8 cellular contexts compared by ENCODE assay signal in genomic region chr3:154018100-154018696, GRCh38.
DNase-seq lines count a peak whose midpoint lies in the region; ATAC-seq, FAIRE-seq and TF ChIP-seq lines count a peak whose summit lies in the region.

No MANE protein-coding gene starts in this region.

- 40% methylated on average over 3 of the region's 3 CpGs; no CpG with 5 or more reads in 1 of the 2 experiments for WGBS in H1 (ENCODE audit: extremely low coverage in 1 of 2, insufficient coverage in 1 of 2, insufficient read length in 1 of 2, insufficient replicate concordance in 2 of 2, low coverage in 1 of 2, low lambda C conversion rate in 2 of 2, missing lambda C conversion rate in 1 of 2), 2 experiments

- H2BK5ac ChIP-seq in H1 (ENCODE audit: low read depth, low read length) = no peak overlapping the region

- H4K8ac ChIP-seq in H1 (ENCODE audit: extremely low read depth, insufficient read depth, low read length) = no peak overlapping the region

- no peak overlapping the region for H2BK12ac ChIP-seq in H1 (ENCODE audit: low read depth, low read length)

- H3K9me3 ChIP-seq in DND-41 (ENCODE audit: insufficient read depth, low read length, severe bottlenecking) = no peaks in the 10 kb centered on the region
- no peaks in the 10 kb centered on the region for H3K9me3 ChIP-seq in H1 (ENCODE audit: insufficient read depth in 2 of 2, low read depth in 1 of 2, low read length in 1 of 2)
- no peaks in the 10 kb centered on the region for H3K9me3 ChIP-seq in vagina

- peak; percentile 99 for FAIRE-seq in H1 (lab: Jason Lieb, UNC)

- no peaks in the 10 kb centered on the region for H4K20me1 ChIP-seq in DND-41 (ENCODE audit: insufficient read depth, low read length)
- H4K20me1 ChIP-seq in H1 (replicated peaks in 1 of 2; ENCODE audit: control insufficient read depth in 1 of 2, insufficient read depth in 2 of 2, low read length in 2 of 2) = no peaks in the 10 kb centered on the region

- H4K5ac ChIP-seq in H1 (ENCODE audit: insufficient read length, low read depth, low read length) = no peak overlapping the region

- H4K91ac ChIP-seq in H1 (replicated peaks; ENCODE audit: insufficient read length, low read length) = no peak overlapping the region

- no peaks in the 10 kb centered on the region for H3K79me2 ChIP-seq in DND-41 (ENCODE audit: insufficient read depth, low read length)
- no peaks in the 10 kb centered on the region for H3K79me2 ChIP-seq in H1 (ENCODE audit: control insufficient read depth in 1 of 2, insufficient read depth in 2 of 2, low read length in 2 of 2)

- no peak overlapping the region for H2BK15ac ChIP-seq in H1 (ENCODE audit: low read length)

- H3K4me1 ChIP-seq in DND-41 (ENCODE audit: insufficient read depth, low read length) (no peaks in the 10 kb centered on the region), H1 (replicated peaks in 1 of 4; ENCODE audit: control insufficient read depth in 3 of 4, insufficient read depth in 4 of 4, low read length in 3 of 4) (peaks cover 0 to 3% (median 0%) of the 10 kb centered on the region in 4 experiments; a peak in 1 of 7 replicates), vagina (no peaks in the 10 kb centered on the region)

- H2AFZ ChIP-seq in DND-41 (ENCODE audit: low read depth, low read length) = no peak overlapping the region
- peak overlapping the region; percentile 45; the same call in 1 of the 2 replicates for H2AFZ ChIP-seq in H1 (ENCODE audit: low read length)

- H3K23ac ChIP-seq in H1 (ENCODE audit: insufficient read length) = no peak overlapping the region

- H3K27ac ChIP-seq in DND-41 (ENCODE audit: low read length) (no peak overlapping the region), H1 (ENCODE audit: low read depth, low read length) (no peak overlapping the region), vagina (no peak overlapping the region)

- no peak overlapping the region for H2BK120ac ChIP-seq in H1 (replicated peaks; ENCODE audit: low read depth, low read length)

- DNase-seq in DND-41 = peak; percentile 31
- peak; percentile 50 for DNase-seq in HT1080 (ENCODE audit: low read depth)
- DNase-seq in SW480 (ENCODE audit: low spot score) = peak; percentile 4
- DNase-seq in H1 (ENCODE audit: low read depth in 1 of 2, low spot score in 2 of 2) = peak; percentile 21 to 73
- DNase-seq in stimulated activated CD4-positive, alpha-beta T cell treated with anti-CD3 and anti-CD28 coated beads, Interleukin-1b, Interleukin-23, amount 100 ng/mL, for 4 hours (ENCODE audit: low read depth in 2 of 2) = peak; percentile 5 to 11
- DNase-seq in vagina (ENCODE audit: extremely low spot score in 2 of 2) = no peak

- TF ChIP-seq EP300 in H1 (IDR thresholded peaks at IDR 0.05; ENCODE audit: borderline replicate concordance in 1 of 2, low read depth in 2 of 2, low read length in 2 of 2) = no peak

- H3K4me3 ChIP-seq in DND-41 (ENCODE audit: low read depth in 1 of 2, low read length in 2 of 2) (no peak overlapping the region), H1 (ENCODE audit: extremely low read depth in 1 of 4, insufficient read depth in 2 of 4, low read depth in 3 of 4, low read length in 4 of 4) (no peak overlapping the region), vagina (no peak overlapping the region)

- TF ChIP-seq RAD21 in H1 (IDR thresholded peaks at IDR 0.05 in 1 of 2, conservative IDR thresholded peaks at IDR 0.05 in 1 of 2; ENCODE audit: low read depth in 2 of 2, low read length in 2 of 2) = peak; percentile 70 to 74

- intact Hi-C loops in vagina (cut with DNase I) = no loop called here

- H3K27me3 ChIP-seq in DND-41 (ENCODE audit: insufficient read depth, low read length, poor library complexity) (no peaks in the 10 kb centered on the region), H1 (replicated peaks in 1 of 4; ENCODE audit: control insufficient read depth in 3 of 4, extremely low read depth in 1 of 4, insufficient read depth in 3 of 4, low read length in 3 of 4) (no peaks in the 10 kb centered on the region), vagina (no peaks in the 10 kb centered on the region)

- no peak overlapping the region for H3K18ac ChIP-seq in H1 (ENCODE audit: extremely low read depth, low read length)

- H3K36me3 ChIP-seq in DND-41 (ENCODE audit: insufficient read depth, low read length) = no peaks in the 10 kb centered on the region
- H3K36me3 ChIP-seq in H1 (ENCODE audit: control insufficient read depth in 2 of 4, insufficient read depth in 4 of 4, low read length in 3 of 4) = no peaks in the 10 kb centered on the region
- H3K36me3 ChIP-seq in vagina = no peaks in the 10 kb centered on the region

- no peaks in the 10 kb centered on the region for H3K23me2 ChIP-seq in H1 (ENCODE audit: low read depth, low read length)

- H3K56ac ChIP-seq in H1 (replicated peaks; ENCODE audit: insufficient read length, low read depth, low read length) = no peak overlapping the region

- H3K4me2 ChIP-seq in DND-41 (ENCODE audit: insufficient read depth, low read length) = no peak overlapping the region
- no peak overlapping the region for H3K4me2 ChIP-seq in H1 (ENCODE audit: insufficient read depth in 1 of 2, low read depth in 2 of 2, low read length in 2 of 2)

- no peak overlapping the region for H2BK20ac ChIP-seq in H1 (ENCODE audit: low read length)

- no peak overlapping the region for H3K4ac ChIP-seq in H1 (replicated peaks; ENCODE audit: insufficient read length, low read depth, low read length)

- POLR2A ChIA-PET in H1 (lab: Charles Lee; ENCODE audit: partially characterized antibody) = no interaction called here

- peak; percentile 66 for ATAC-seq in DND-41 (ENCODE audit: insufficient read depth, low read depth)
- ATAC-seq in GM19452 (IDR thresholded peaks at IDR 0.05; ENCODE audit: unreplicated experiment) = peak; percentile 55
- ATAC-seq in HG02970 (IDR thresholded peaks at IDR 0.05; ENCODE audit: low FRiP score, unreplicated experiment) = no peak

- H2AK5ac ChIP-seq in H1 (ENCODE audit: low read depth, low read length) = no peak overlapping the region

- CTCF ChIA-PET in H1 (lab: Charles Lee; ENCODE audit: partially characterized antibody) = interaction anchor here (0.7 to 2.4 kb wide), 13 partner anchors 13 to 415 kb away, joined by 3 to 14 read pairs (median 3); no protein-coding TSS in a partner anchor

- no peaks in the 10 kb centered on the region for H3K79me1 ChIP-seq in H1 (ENCODE audit: low read depth, low read length)

- no peak overlapping the region for H3K14ac ChIP-seq in H1 (ENCODE audit: insufficient read length)

- TF ChIP-seq CTCF in DND-41 (IDR thresholded peaks at IDR 0.05; ENCODE audit: borderline replicate concordance, extremely low read depth, low read length, poor library complexity, severe bottlenecking) (peak; percentile 70), H1 (IDR thresholded peaks at IDR 0.05; ENCODE audit: control extremely low read depth in 1 of 3, insufficient read depth in 1 of 3, low read depth in 1 of 3, low read length in 3 of 3) (peak; percentile 64 to 85 (median 72)), vagina (IDR thresholded peaks at IDR 0.05) (no peak)

- no peak for TF ChIP-seq POLR2A in H1 (IDR thresholded peaks at IDR 0.05; ENCODE audit: control extremely low read depth in 1 of 2, low read depth in 2 of 2, low read length in 2 of 2)
- no peak for TF ChIP-seq POLR2A in vagina (IDR thresholded peaks at IDR 0.05)

- H3K9ac ChIP-seq in DND-41 (ENCODE audit: low read depth, low read length) (no peak overlapping the region), H1 (replicated peaks in 1 of 4; ENCODE audit: extremely low read depth in 1 of 4, low read depth in 3 of 4, low read length in 3 of 4) (no peak overlapping the region)

TF ChIP-seq in H1, 55 proteins besides CTCF, POLR2A, EP300 and RAD21:
- no peak for TF ChIP-seq KDM4A (IDR thresholded peaks at IDR 0.05; ENCODE audit: low read depth, low read length, severe bottlenecking)
- TF ChIP-seq RXRA (IDR thresholded peaks at IDR 0.05; ENCODE audit: insufficient read depth, low read depth, low read length) = no peak
- TF ChIP-seq TCF12 (IDR thresholded peaks at IDR 0.05; ENCODE audit: low read depth, low read length) = no peak
- no peak for TF ChIP-seq BCL11A (IDR thresholded peaks at IDR 0.05; ENCODE audit: low read depth in 2 of 2, low read length in 2 of 2)
- TF ChIP-seq RNF2 (IDR thresholded peaks at IDR 0.05; ENCODE audit: borderline replicate concordance, low read depth, low read length, missing control alignments, poor library complexity, severe bottlenecking) = no peak
- no peak for TF ChIP-seq CREB1 (IDR thresholded peaks at IDR 0.05)
- TF ChIP-seq, protein P1, sequence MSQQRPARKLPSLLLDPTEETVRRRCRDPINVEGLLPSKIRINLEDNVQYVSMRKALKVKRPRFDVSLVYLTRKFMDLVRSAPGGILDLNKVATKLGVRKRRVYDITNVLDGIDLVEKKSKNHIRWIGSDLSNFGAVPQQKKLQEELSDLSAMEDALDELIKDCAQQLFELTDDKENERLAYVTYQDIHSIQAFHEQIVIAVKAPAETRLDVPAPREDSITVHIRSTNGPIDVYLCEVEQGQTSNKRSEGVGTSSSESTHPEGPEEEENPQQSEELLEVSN (IDR thresholded peaks at IDR 0.05) = no peak
- no peak for TF ChIP-seq SP1 (IDR thresholded peaks at IDR 0.05; ENCODE audit: low read depth, low read length)
- TF ChIP-seq, protein P2, sequence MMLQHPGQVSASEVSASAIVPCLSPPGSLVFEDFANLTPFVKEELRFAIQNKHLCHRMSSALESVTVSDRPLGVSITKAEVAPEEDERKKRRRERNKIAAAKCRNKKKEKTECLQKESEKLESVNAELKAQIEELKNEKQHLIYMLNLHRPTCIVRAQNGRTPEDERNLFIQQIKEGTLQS (IDR thresholded peaks at IDR 0.05; ENCODE audit: insufficient read depth, low read depth, low read length) = no peak
- no peak for TF ChIP-seq GTF2F1 (IDR thresholded peaks at IDR 0.05; ENCODE audit: borderline replicate concordance, low read depth, low read length)
- no peak for TF ChIP-seq YY1 (IDR thresholded peaks at IDR 0.05; ENCODE audit: low read depth, low read length)
- TF ChIP-seq TBP (IDR thresholded peaks at IDR 0.05; ENCODE audit: low read depth, low read length) = no peak
- TF ChIP-seq RFX5 (IDR thresholded peaks at IDR 0.05; ENCODE audit: borderline replicate concordance, low read depth, low read length) = no peak
- TF ChIP-seq CHD1 (IDR thresholded peaks at IDR 0.05; ENCODE audit: low read depth, low read length) = no peak
- no peak for TF ChIP-seq EZH2 (IDR thresholded peaks at IDR 0.05; ENCODE audit: low read depth, low read length, severe bottlenecking)
- TF ChIP-seq SP4 (IDR thresholded peaks at IDR 0.05; ENCODE audit: low read length) = no peak
- no peak for TF ChIP-seq CHD2 (IDR thresholded peaks at IDR 0.05; ENCODE audit: low read length)
- TF ChIP-seq SP2 (IDR thresholded peaks at IDR 0.05; ENCODE audit: low read length) = no peak
- TF ChIP-seq HDAC6 (IDR thresholded peaks at IDR 0.05; ENCODE audit: low read depth, low read length) = no peak
TF ChIP-seq in H1: peak in this region for 0.

Comparison
In these comparisons a context has a peak if more than half of its experiments do, and no peak if none do; other contexts are left out.
1. DNase-seq: peak in DND-41 (single experiment), HT1080 (single experiment), SW480 (single experiment), H1 (2 of 2) and stimulated activated CD4-positive, alpha-beta T cell treated with anti-CD3 and anti-CD28 coated beads, Interleukin-1b, Interleukin-23, amount 100 ng/mL, for 4 hours (2 of 2); none in vagina (0 of 2).
2. CTCF ChIP-seq: peak in DND-41 (single experiment) and H1 (3 of 3); none in vagina (0 of 3).